ENCODE assay signal across 9 cellular contexts in genomic region chr19:54096642-54097106, GRCh38. TPM values are rescaled to one million over a fixed set of nuclear protein-coding genes. Genes with fewer than 3 reads are reported as not detected.
DNase-seq lines count a peak whose midpoint lies in the region; ATAC-seq and TF ChIP-seq lines count a peak whose summit lies in the region.
"Had no signal": no experiment of that assay in that cellular context is flagged by ENCODE, and none has a peak within 500 bp of the region (broad histone marks: within the 10 kb centered on the region; RNA-seq: fewer than 3 reads in every experiment).

No MANE protein-coding gene starts in this region.

- H3K4me3 Mint-ChIP-seq in MCF 10A (ENCODE audit: unreplicated experiment) = peak overlapping the region; percentile 40

- peaks cover 6 to 47% of the 10 kb centered on the region in 2 donors for H3K4me1 ChIP-seq in left lung
- H3K4me1 ChIP-seq: SJSA1 had no signal

- H3K9me3 ChIP-seq in left lung = no peaks in the 10 kb centered on the region
- H3K9me3 ChIP-seq: SJSA1 had no signal

- H3K9me3 Mint-ChIP-seq in MCF 10A (ENCODE audit: unreplicated experiment) = no peaks in the 10 kb centered on the region

- H3K36me3 ChIP-seq in left lung = peaks cover 0 to 15% of the 10 kb centered on the region in 2 donors
- H3K36me3 ChIP-seq: SJSA1 had no signal

- TF ChIP-seq CTCF in MCF 10A (IDR thresholded peaks at IDR 0.05; ENCODE audit: unreplicated experiment) (no peak), left lung (IDR thresholded peaks at IDR 0.05) (no peak)

- DNase-seq in Daoy (ENCODE audit: low read depth) (peak; percentile 41), NCI-H460 (ENCODE audit: extremely low read depth, low read depth) (peak; percentile 46), MCF 10A (ENCODE audit: unreplicated experiment) (no peak), left lung (peak; percentile 42 to 80), SHP77 (lab: John Stamatoyannopoulos, UW) (no peak), NCI-H526 treated with DMSO at 0.1 percent for 48 hours (lab: John Stamatoyannopoulos, UW) (no peak), retina (no peak)
- no peak for DNase-seq in activated CD4-positive, alpha-beta T cell treated with anti-CD3 and anti-CD28 coated beads for 48 hours

- peaks cover 16% of the 10 kb centered on the region for H3K27me3 Mint-ChIP-seq in MCF 10A (ENCODE audit: insufficient read depth, unreplicated experiment)

- CTCF ChIA-PET in MCF 10A (lab: Yijun Ruan, JAX) = interaction anchor here (0.6 to 2.8 kb wide), 4 partner anchors 18 to 304 kb away, joined by 3 to 7 read pairs (median 5); no protein-coding TSS in a partner anchor

- H3K27ac ChIP-seq in left lung = peak overlapping the region in 1 of 2 donors; percentile 83
- H3K27ac ChIP-seq: SJSA1 had no signal

- peaks cover 0 to 40% of the 10 kb centered on the region in 2 donors for H3K27me3 ChIP-seq in left lung
- H3K27me3 ChIP-seq: SJSA1 had no signal

- POLR2A ChIA-PET in MCF 10A (lab: Yijun Ruan, JAX) = interaction anchor here (0.7 to 1.0 kb wide), 3 partner anchors 12 to 103 kb away, joined by 3 to 5 read pairs (median 3); partner anchors contain the start of genes PRPF31 and TFPT

- peak overlapping the region in 1 of 2 donors; percentile 36 for H3K4me3 ChIP-seq in left lung
- H3K4me3 ChIP-seq: SJSA1 had no signal

- H3K27ac Mint-ChIP-seq in MCF 10A (ENCODE audit: low read depth, unreplicated experiment) = no peak overlapping the region

- H3K36me3 Mint-ChIP-seq in MCF 10A (ENCODE audit: insufficient read depth, unreplicated experiment) = no peaks in the 10 kb centered on the region

- intact Hi-C loops in MCF 10A (cut with micrococcal nuclease) (no loop called here), left lung (cut with DNase I) (no loop called here)

- BruUV-seq in MCF 10A (replicated peaks; lab: Mats Ljungman, UMichigan) = no TSS peak

- peak; percentile 24 for ATAC-seq in left lung

- H3K4me1 Mint-ChIP-seq in MCF 10A (ENCODE audit: insufficient read depth, unreplicated experiment) = peaks cover 10% of the 10 kb centered on the region

RNA-seq across cellular contexts. Expression of gene OSCAR, which starts 3.9 kb away (rescaled TPM):
- total RNA-seq in Daoy (2014; rRNA removed; shearing (Covaris generic)) = 0.27 and 0.74 TPM in 2 replicates
- total RNA-seq in NCI-H460 (2014; rRNA removed; shearing (Covaris generic)) = 0.22 and 0.32 TPM in 2 replicates
- polyA plus RNA-seq in NCI-H460 (2014; cell fraction: nucleus; rRNA removed) = 2.5 and 3.3 TPM in 2 replicates
- total RNA-seq in MCF 10A (2022) (2.9 and 9.2 TPM in 2 replicates), left lung (10 to 100 TPM; 13.2 to 57.1 TPM)
- total RNA-seq: SJSA1 had no signal

RNA-seq across cellular contexts. Expression of gene NDUFA3, which starts 6.0 kb away (rescaled TPM):
- 17.4 and 34.1 TPM in 2 replicates for total RNA-seq in Daoy (2014; rRNA removed; shearing (Covaris generic))
- total RNA-seq in NCI-H460 (2014; rRNA removed; shearing (Covaris generic)) = 31.8 and 38.6 TPM in 2 replicates
- 15.2 and 27.0 TPM in 2 replicates for polyA plus RNA-seq in NCI-H460 (2014; cell fraction: nucleus; rRNA removed)
- total RNA-seq in MCF 10A (2022) (111 and 128 TPM in 2 replicates), left lung (100 to 1,000 TPM in 1 of 2 donors, 10 to 100 TPM in 1; 81.9 to 126 TPM)

RNA-seq across cellular contexts. Expression of gene TARM1, which starts 15.5 kb away (rescaled TPM):
- total RNA-seq in Daoy (2014; rRNA removed; shearing (Covaris generic)) = not detected in 2 replicates
- total RNA-seq in NCI-H460 (2014; rRNA removed; shearing (Covaris generic)) = not detected in 2 replicates
- not detected in 2 replicates for polyA plus RNA-seq in NCI-H460 (2014; cell fraction: nucleus; rRNA removed)
- not detected in 2 replicates for total RNA-seq in MCF 10A (2022)
- not detected for total RNA-seq in left lung
- total RNA-seq: SJSA1 had no signal

RNA-seq across cellular contexts. Expression of gene TFPT, which starts 18.8 kb away (rescaled TPM):
- total RNA-seq in Daoy (2014; rRNA removed; shearing (Covaris generic)) = 60.2 and 101 TPM in 2 replicates
- 8.3 and 10.2 TPM in 2 replicates for total RNA-seq in NCI-H460 (2014; rRNA removed; shearing (Covaris generic))
- polyA plus RNA-seq in NCI-H460 (2014; cell fraction: nucleus; rRNA removed) = 4.6 and 6.8 TPM in 2 replicates
- total RNA-seq in MCF 10A (2022) = 15.6 and 22.8 TPM in 2 replicates
- 10 to 100 TPM; 17.4 to 18.7 TPM for total RNA-seq in left lung

RNA-seq across cellular contexts. Expression of gene PRPF31, which starts 18.9 kb away (rescaled TPM):
- 78.8 and 92.3 TPM in 2 replicates for total RNA-seq in Daoy (2014; rRNA removed; shearing (Covaris generic))
- 28.5 and 34.1 TPM in 2 replicates for total RNA-seq in NCI-H460 (2014; rRNA removed; shearing (Covaris generic))
- 81.7 and 84.9 TPM in 2 replicates for polyA plus RNA-seq in NCI-H460 (2014; cell fraction: nucleus; rRNA removed)
- total RNA-seq in MCF 10A (2022) (52.8 and 59.7 TPM in 2 replicates), left lung (10 to 100 TPM; 46.8 to 49.5 TPM)

Comparison
In these comparisons a context has a peak if more than half of its experiments do, and no peak if none do; other contexts are left out.
1. DNase-seq: peak in Daoy (single experiment), NCI-H460 (single experiment) and left lung (2 of 2); none in MCF 10A (single experiment), SHP77 (0 of 2), NCI-H526 treated with DMSO at 0.1 percent for 48 hours (single experiment), retina (single experiment) and activated CD4-positive, alpha-beta T cell treated with anti-CD3 and anti-CD28 coated beads for 48 hours (single experiment).